8 cellular contexts compared by ENCODE assay signal in the genomic region with DNA sequence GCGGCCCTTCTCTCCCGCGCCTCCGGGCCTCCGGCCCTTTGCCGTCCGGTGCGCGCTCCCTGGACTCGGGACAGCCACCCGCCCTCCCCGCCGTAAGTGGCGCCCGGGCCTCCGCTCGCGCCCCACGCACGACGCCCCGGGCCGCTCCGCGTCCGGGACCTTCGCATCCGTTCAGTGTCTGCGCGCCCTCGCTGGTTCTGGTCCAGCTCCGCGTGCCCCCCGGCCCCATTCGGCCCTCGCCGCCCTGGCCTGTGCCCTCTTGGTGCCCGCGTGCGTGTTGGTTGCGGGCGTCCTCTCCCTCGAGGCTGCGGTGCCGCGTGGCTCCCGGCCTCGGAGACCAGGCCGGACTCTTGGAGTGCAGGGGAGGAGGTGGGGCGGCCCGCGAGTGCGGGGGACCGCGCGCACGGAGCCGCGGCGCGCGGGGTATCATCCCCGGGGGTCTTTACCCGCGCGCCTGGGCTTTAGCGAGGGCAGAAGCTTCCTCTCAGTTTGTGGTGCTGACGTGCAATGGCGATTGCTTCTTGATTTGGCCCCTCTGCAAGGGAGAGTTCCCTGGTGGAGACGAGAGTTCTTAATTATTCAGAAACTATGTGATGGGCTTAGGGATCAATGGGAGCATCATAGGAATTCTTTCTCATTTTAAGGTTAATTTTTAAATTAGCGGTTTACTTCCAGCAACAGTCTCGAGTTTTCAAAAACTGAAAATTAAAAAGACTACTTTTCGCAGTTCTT. TPM values are rescaled to one million over a fixed set of nuclear protein-coding genes. Genes with fewer than 3 reads are reported as not detected.
DNase-seq lines count a peak whose midpoint lies in the region; ATAC-seq and TF ChIP-seq lines count a peak whose summit lies in the region.

No MANE protein-coding gene starts in this region.

- H3K27ac ChIP-seq in SK-N-MC: no peak overlapping the region

- H3K9me3 ChIP-seq in SK-N-MC (ENCODE audit: low read depth, low read length): no peaks in the 10 kb centered on the region

- peaks cover 34% of the 10 kb centered on the region for H3K27me3 Mint-ChIP-seq in activated naive CD4-positive, alpha-beta T cell treated with anti-CD3 and anti-CD28 coated beads, Interleukin-2, amount 50 U/mL, for 24 hours
- H3K27me3 Mint-ChIP-seq in osteocyte (ENCODE audit: unreplicated experiment): peaks cover 29% of the 10 kb centered on the region

- no peak overlapping the region for H3K27ac Mint-ChIP-seq in activated naive CD4-positive, alpha-beta T cell treated with anti-CD3 and anti-CD28 coated beads, Interleukin-2, amount 50 U/mL, for 24 hours
- H3K27ac Mint-ChIP-seq in osteocyte (ENCODE audit: unreplicated experiment): no peak overlapping the region

- peaks cover 14% of the 10 kb centered on the region for H3K4me1 Mint-ChIP-seq in activated naive CD4-positive, alpha-beta T cell treated with anti-CD3 and anti-CD28 coated beads, Interleukin-2, amount 50 U/mL, for 24 hours
- peaks cover 14% of the 10 kb centered on the region for H3K4me1 Mint-ChIP-seq in osteocyte (ENCODE audit: unreplicated experiment)

- peak overlapping the region; percentile 63 for H3K4me3 ChIP-seq in SK-N-MC
- peak overlapping the region; percentile 65 to 84 for H3K4me3 ChIP-seq in foreskin fibroblast (ENCODE audit: low read depth in 1 of 2, low read length in 2 of 2)

- DNase-seq in activated naive CD4-positive, alpha-beta T cell treated with anti-CD3 and anti-CD28 coated beads, Interleukin-2, amount 50 U/mL, for 16 hours: no peak
- DNase-seq in SK-N-MC (ENCODE audit: low read depth, low spot score) (no peak), foreskin fibroblast (peak in 1 of 2 donors; percentile 33), osteocyte (ENCODE audit: extremely low spot score, unreplicated experiment) (no peak), MV-4-11 (lab: John Stamatoyannopoulos, UW) (no peak), amniotic stem cell (lab: John Stamatoyannopoulos, UW) (no peak)

- no peaks in the 10 kb centered on the region for H3K36me3 ChIP-seq in SK-N-MC (ENCODE audit: insufficient read depth, low read length)

- H3K9ac ChIP-seq in SK-N-MC (ENCODE audit: insufficient read length): no peak overlapping the region

- peak overlapping the region; percentile 56 for H3K4me3 Mint-ChIP-seq in activated naive CD4-positive, alpha-beta T cell treated with anti-CD3 and anti-CD28 coated beads, Interleukin-2, amount 50 U/mL, for 24 hours
- peak overlapping the region; percentile 81 for H3K4me3 Mint-ChIP-seq in osteocyte (ENCODE audit: unreplicated experiment)

- H3K36me3 Mint-ChIP-seq in activated naive CD4-positive, alpha-beta T cell treated with anti-CD3 and anti-CD28 coated beads, Interleukin-2, amount 50 U/mL, for 24 hours: no peaks in the 10 kb centered on the region
- H3K36me3 Mint-ChIP-seq in osteocyte (ENCODE audit: unreplicated experiment): no peaks in the 10 kb centered on the region

- no peaks in the 10 kb centered on the region for H3K9me3 Mint-ChIP-seq in activated naive CD4-positive, alpha-beta T cell treated with anti-CD3 and anti-CD28 coated beads, Interleukin-2, amount 50 U/mL, for 24 hours
- no peaks in the 10 kb centered on the region for H3K9me3 Mint-ChIP-seq in osteocyte (ENCODE audit: unreplicated experiment)

- no peak for TF ChIP-seq CTCF in foreskin fibroblast (IDR thresholded peaks at IDR 0.05; ENCODE audit: low read depth, low read length)
- no peak for TF ChIP-seq CTCF in osteocyte (IDR thresholded peaks at IDR 0.05)

- no peak for ATAC-seq in GM19395 (IDR thresholded peaks at IDR 0.05; ENCODE audit: unreplicated experiment)

RNA-seq across cellular contexts. Expression of a gene that starts 0.8 kb away (rescaled TPM):
- total RNA-seq in osteocyte: 17.1 and 20.0 TPM in 2 replicates
